ENCODE assay signal across 16 cellular contexts in genomic region chr1:56513095-56513494, GRCh38.
DNase-seq lines count a peak whose midpoint lies in the region; ATAC-seq, FAIRE-seq and TF ChIP-seq lines count a peak whose summit lies in the region.
"Had no signal": no experiment of that assay in that cellular context is flagged by ENCODE, and none has a peak within 500 bp of the region (broad histone marks: within the 10 kb centered on the region; RNA-seq: fewer than 3 reads in every experiment).

No MANE protein-coding gene starts in this region.

- H3K4me3 ChIP-seq in Karpas-422 (ENCODE audit: low read length) (peak overlapping the region; percentile 34), H1 (ENCODE audit: extremely low read depth in 1 of 4, insufficient read depth in 2 of 4, low read depth in 3 of 4, low read length in 4 of 4) (no peak overlapping the region), lung (no peak overlapping the region), subcutaneous abdominal adipose tissue (ENCODE audit: low read depth in 1 of 5, low read length in 5 of 5) (no peak overlapping the region)
- H3K4me3 ChIP-seq: K562 had no signal

- H3K79me1 ChIP-seq in H1 (ENCODE audit: low read depth, low read length), result peaks cover 7% of the 10 kb centered on the region; the same call in 1 of the 2 replicates

- peak; percentile 20 to 44; a peak in 2 of 4 replicates for TF ChIP-seq RAD21 in H1 (IDR thresholded peaks at IDR 0.05 in 1 of 2, conservative IDR thresholded peaks at IDR 0.05 in 1 of 2; ENCODE audit: low read depth in 2 of 2, low read length in 2 of 2)

- no peak overlapping the region for H2BK20ac ChIP-seq in H1 (ENCODE audit: low read length)

- H3K4me2 ChIP-seq in Karpas-422 (ENCODE audit: low read depth, low read length, poor library complexity, severe bottlenecking) (peak overlapping the region; percentile 79), H1 (ENCODE audit: insufficient read depth in 1 of 2, low read depth in 2 of 2, low read length in 2 of 2) (no peak overlapping the region)

- WGBS in H1 (ENCODE audit: extremely low coverage in 1 of 2, insufficient coverage in 1 of 2, insufficient read length in 1 of 2, insufficient replicate concordance in 2 of 2, low coverage in 1 of 2, low lambda C conversion rate in 2 of 2, missing lambda C conversion rate in 1 of 2), 2 experiments, result 83% methylated on average over 5 of the region's 5 CpGs; no CpG with 5 or more reads in 1 of the 2 experiments
- WGBS in lung, 2 donors, result 63 to 76% methylated on average over 5 of the region's 5 CpGs

- no peak overlapping the region for H4K5ac ChIP-seq in H1 (ENCODE audit: insufficient read length, low read depth, low read length)

- H3K27ac ChIP-seq in Karpas-422 (ENCODE audit: low read length) (peak overlapping the region; percentile 92), H1 (ENCODE audit: low read depth, low read length) (no peak overlapping the region), lung (ENCODE audit: low read depth in 1 of 2, low read length in 1 of 2) (peak overlapping the region; percentile 21 to 52), subcutaneous abdominal adipose tissue (ENCODE audit: low read depth, low read length) (peak overlapping the region; percentile 20)
- H3K27ac ChIP-seq: HL-60 had no signal

- H3K18ac ChIP-seq in H1 (ENCODE audit: extremely low read depth, low read length), result peak overlapping the region; percentile 24; the same call in 1 of the 2 replicates

- H2BK5ac ChIP-seq in H1 (ENCODE audit: low read depth, low read length), result 0 out of 2 replicates have a peak overlapping the region, but pooled peaks have one; percentile 47

- no peak overlapping the region for H3K14ac ChIP-seq in H1 (ENCODE audit: insufficient read length)

- DNase-seq in Karpas-422 (no peak), H1 (ENCODE audit: low read depth in 1 of 2, low spot score in 2 of 2) (no peak), lung (ENCODE audit: low spot score) (no peak), NCI-H2029 (lab: John Stamatoyannopoulos, UW) (no peak)
- no peak for DNase-seq in activated CD8-positive, alpha-beta memory T cell treated with anti-CD3 and anti-CD28 coated beads, Interleukin-2, amount 50 U/mL, for 4 hours
- DNase-seq: CD8-positive, alpha-beta T cell; NCI-H1048; NCI-H146; NCI-H2107; NCI-H69; NK-92 treated with Interleukin-12 subunit alpha and Interleukin-12 subunit beta, amount 100 ng/mL, for 24 hours; PC-3 had no signal

- no peak overlapping the region; the same call in 1 of the 2 replicates for H2BK12ac ChIP-seq in H1 (ENCODE audit: low read depth, low read length)

- CTCF ChIA-PET in H1 (lab: Charles Lee; ENCODE audit: partially characterized antibody), result interaction anchor here (1.1 kb wide), 1 partner anchor 15 kb away, joined by 4 read pairs; no protein-coding TSS in a partner anchor

- no peak overlapping the region for H2AK5ac ChIP-seq in H1 (ENCODE audit: low read depth, low read length)

- H3K4me1 ChIP-seq in Karpas-422 (ENCODE audit: low read length) (peaks cover 76% of the 10 kb centered on the region), H1 (replicated peaks in 1 of 4; ENCODE audit: control insufficient read depth in 3 of 4, insufficient read depth in 4 of 4, low read length in 3 of 4) (peaks cover 4 to 33% (median 24%) of the 10 kb centered on the region in 4 experiments), lung (ENCODE audit: control insufficient read depth in 2 of 2, insufficient read depth in 2 of 2, low read length in 2 of 2) (peaks cover 25 to 47% of the 10 kb centered on the region in 2 donors), subcutaneous abdominal adipose tissue (ENCODE audit: control insufficient read depth in 5 of 5, insufficient read depth in 5 of 5, low read length in 5 of 5) (peaks cover 20 to 65% (median 40%) of the 10 kb centered on the region in 5 donors)

- no peak overlapping the region for H2BK15ac ChIP-seq in H1 (ENCODE audit: low read length)

- peaks cover 24% of the 10 kb centered on the region for H3K79me2 ChIP-seq in Karpas-422 (ENCODE audit: low read length)
- peaks cover 2 to 53% of the 10 kb centered on the region in 2 experiments; a peak in 3 of 4 replicates for H3K79me2 ChIP-seq in H1 (ENCODE audit: control insufficient read depth in 1 of 2, insufficient read depth in 2 of 2, low read length in 2 of 2)

- no peak overlapping the region for H3K23ac ChIP-seq in H1 (ENCODE audit: insufficient read length)

- H4K20me1 ChIP-seq in Karpas-422 (ENCODE audit: insufficient read depth, low read depth, low read length) (no peaks in the 10 kb centered on the region), H1 (replicated peaks in 1 of 2; ENCODE audit: control insufficient read depth in 1 of 2, insufficient read depth in 2 of 2, low read length in 2 of 2) (peaks cover 2 to 9% of the 10 kb centered on the region in 2 experiments)

- H3K56ac ChIP-seq in H1 (replicated peaks; ENCODE audit: insufficient read length, low read depth, low read length), result no peak overlapping the region

- ATAC-seq in lung (ENCODE audit: insufficient read depth, low FRiP score) (no peak), HG02623 (IDR thresholded peaks at IDR 0.05; ENCODE audit: unreplicated experiment) (no peak)
- ATAC-seq: CD8-positive, alpha-beta T cell; K562; PC-3 had no signal

- no peak overlapping the region for H4K8ac ChIP-seq in H1 (ENCODE audit: extremely low read depth, insufficient read depth, low read length)

- no peak for TF ChIP-seq POLR2A in H1 (IDR thresholded peaks at IDR 0.05; ENCODE audit: control extremely low read depth in 1 of 2, low read depth in 2 of 2, low read length in 2 of 2)

- H3K23me2 ChIP-seq in H1 (ENCODE audit: low read depth, low read length), result no peaks in the 10 kb centered on the region

- H2AFZ ChIP-seq in Karpas-422 (ENCODE audit: low read length), result no peak overlapping the region
- H2AFZ ChIP-seq in H1 (ENCODE audit: low read length), result no peak overlapping the region

- POLR2A ChIA-PET in H1 (lab: Charles Lee; ENCODE audit: partially characterized antibody), result no interaction called here

- H3K9me2 ChIP-seq in Karpas-422 (replicated peaks; ENCODE audit: insufficient read depth, low read length), result no peaks in the 10 kb centered on the region

- H3K36me3 ChIP-seq in Karpas-422 (ENCODE audit: insufficient read depth, low read length) (peaks cover 13% of the 10 kb centered on the region; the same call in 1 of the 2 replicates), H1 (ENCODE audit: control insufficient read depth in 2 of 4, insufficient read depth in 4 of 4, low read length in 3 of 4) (peaks cover 18 to 91% (median 38%) of the 10 kb centered on the region in 4 experiments), lung (ENCODE audit: control insufficient read depth in 2 of 2, insufficient read depth in 2 of 2, low read length in 2 of 2) (peaks cover 0 to 27% of the 10 kb centered on the region in 2 donors), subcutaneous abdominal adipose tissue (ENCODE audit: control insufficient read depth in 5 of 5, insufficient read depth in 5 of 5, low read length in 5 of 5) (peaks cover 14 to 69% (median 42%) of the 10 kb centered on the region in 5 donors)

- no peak overlapping the region for H2BK120ac ChIP-seq in H1 (replicated peaks; ENCODE audit: low read depth, low read length)

- no peaks in the 10 kb centered on the region for H3K27me3 ChIP-seq in Karpas-422 (ENCODE audit: low read length)
- H3K27me3 ChIP-seq in H1 (replicated peaks in 1 of 4; ENCODE audit: control insufficient read depth in 3 of 4, extremely low read depth in 1 of 4, insufficient read depth in 3 of 4, low read length in 3 of 4), result no peaks in the 10 kb centered on the region
- no peaks in the 10 kb centered on the region for H3K27me3 ChIP-seq in lung (ENCODE audit: control insufficient read depth, insufficient read depth)
- H3K27me3 ChIP-seq in subcutaneous abdominal adipose tissue (ENCODE audit: control insufficient read depth in 5 of 5, insufficient read depth in 4 of 5, low read length in 5 of 5), result no peaks in the 10 kb centered on the region

- TF ChIP-seq CTCF in H1 (IDR thresholded peaks at IDR 0.05; ENCODE audit: control extremely low read depth in 1 of 3, insufficient read depth in 1 of 3, low read depth in 1 of 3, low read length in 3 of 3), result no peak
- no peak for TF ChIP-seq CTCF in lung (IDR thresholded peaks at IDR 0.05; ENCODE audit: control extremely low read depth, extremely low read depth)

- H3K4ac ChIP-seq in H1 (replicated peaks; ENCODE audit: insufficient read length, low read depth, low read length), result no peak overlapping the region

- TF ChIP-seq EP300 in H1 (IDR thresholded peaks at IDR 0.05; ENCODE audit: borderline replicate concordance in 1 of 2, low read depth in 2 of 2, low read length in 2 of 2), result no peak

- no peaks in the 10 kb centered on the region for H3K9me3 ChIP-seq in Karpas-422 (ENCODE audit: low read length)
- H3K9me3 ChIP-seq in H1 (ENCODE audit: insufficient read depth in 2 of 2, low read depth in 1 of 2, low read length in 1 of 2), result no peaks in the 10 kb centered on the region
- no peaks in the 10 kb centered on the region for H3K9me3 ChIP-seq in lung (ENCODE audit: control insufficient read depth in 2 of 2, insufficient read depth in 1 of 2, low read length in 1 of 2)
- no peaks in the 10 kb centered on the region for H3K9me3 ChIP-seq in subcutaneous abdominal adipose tissue (ENCODE audit: control insufficient read depth in 5 of 5, low read length in 5 of 5)

- FAIRE-seq in H1 (lab: Jason Lieb, UNC), result no peak
- FAIRE-seq: K562 had no signal

- H4K91ac ChIP-seq in H1 (replicated peaks; ENCODE audit: insufficient read length, low read length), result no peak overlapping the region

- H3K9ac ChIP-seq in Karpas-422 (ENCODE audit: low read length), result no peak overlapping the region
- H3K9ac ChIP-seq in H1 (replicated peaks in 1 of 4; ENCODE audit: extremely low read depth in 1 of 4, low read depth in 3 of 4, low read length in 3 of 4), result no peak overlapping the region
- peak overlapping the region in 1 of 5 donors; percentile 31 for H3K9ac ChIP-seq in subcutaneous abdominal adipose tissue (ENCODE audit: low read length in 5 of 5)

TF ChIP-seq in H1, 55 proteins besides CTCF, POLR2A, EP300 and RAD21 (continues in another document):
- TF ChIP-seq USF2 (IDR thresholded peaks at IDR 0.05; ENCODE audit: low read length) (no peak), SIN3A (conservative IDR thresholded peaks at IDR 0.05 in 1 of 2, IDR thresholded peaks at IDR 0.05 in 1 of 2; ENCODE audit: low read depth in 1 of 2, low read length in 2 of 2) (no peak), HDAC6 (IDR thresholded peaks at IDR 0.05; ENCODE audit: low read depth, low read length) (no peak), BRCA1 (IDR thresholded peaks at IDR 0.05; ENCODE audit: low read depth, low read length) (no peak), EZH2 (IDR thresholded peaks at IDR 0.05; ENCODE audit: low read depth, low read length, severe bottlenecking) (no peak), SP4 (IDR thresholded peaks at IDR 0.05; ENCODE audit: low read length) (no peak), RBBP5 (IDR thresholded peaks at IDR 0.05; ENCODE audit: borderline replicate concordance, low read depth, low read length) (no peak)
